In genomic region chr20:52971498-52972189, GRCh38 we compare ENCODE assay signal across 8 cellular contexts. TPM values are rescaled to one million over a fixed set of nuclear protein-coding genes. Genes with fewer than 3 reads are reported as not detected.
DNase-seq lines count a peak whose midpoint lies in the region; ATAC-seq and TF ChIP-seq lines count a peak whose summit lies in the region.

No MANE protein-coding gene starts in this region.

- H3K9me3 Mint-ChIP-seq in Calu3 (ENCODE audit: low read depth, unreplicated experiment), result no peaks in the 10 kb centered on the region

- peaks cover 76% of the 10 kb centered on the region for H3K27me3 Mint-ChIP-seq in Calu3 (ENCODE audit: unreplicated experiment)

- peak overlapping the region; percentile 54; the same call in 1 of the 2 replicates for H3K27ac ChIP-seq in VCaP
- H3K27ac ChIP-seq in gastroesophageal sphincter, result peak overlapping the region in 3 of 4 donors; percentile 71 to 80 (median 75)
- H3K27ac ChIP-seq in prostate gland, result peak overlapping the region; percentile 69 to 74

- H3K4me3 Mint-ChIP-seq in Calu3 (ENCODE audit: low read depth, unreplicated experiment), result peak overlapping the region; percentile 79

- H3K27ac Mint-ChIP-seq in Calu3 (ENCODE audit: unreplicated experiment), result peak overlapping the region; percentile 20

- TF ChIP-seq CTCF in Calu3 (IDR thresholded peaks at IDR 0.05; ENCODE audit: unreplicated experiment), result no peak
- TF ChIP-seq CTCF in VCaP (conservative IDR thresholded peaks at IDR 0.05), result no peak
- no peak for TF ChIP-seq CTCF in gastroesophageal sphincter (IDR thresholded peaks at IDR 0.05)
- TF ChIP-seq CTCF in prostate gland (IDR thresholded peaks at IDR 0.05), result no peak
- TF ChIP-seq CTCF in GM10266 (IDR thresholded peaks at IDR 0.05; ENCODE audit: control insufficient read depth, insufficient read depth, low read depth, missing control alignments), result no peak

- peak overlapping the region; percentile 28 to 57 for H3K4me3 ChIP-seq in gastroesophageal sphincter
- peak overlapping the region; percentile 44 to 54 for H3K4me3 ChIP-seq in prostate gland

- TF ChIP-seq EP300 in gastroesophageal sphincter (IDR thresholded peaks at IDR 0.05), result no peak

- peaks cover 7% of the 10 kb centered on the region for H3K36me3 Mint-ChIP-seq in Calu3 (ENCODE audit: insufficient read depth, unreplicated experiment)

- DNase-seq in Calu3 (peak; percentile 4), prostate gland (ENCODE audit: low spot score) (no peak), HCEC 1CT (no peak), NCI-H1436 (lab: John Stamatoyannopoulos, UW) (no peak), GM10266 (ENCODE audit: extremely low spot score) (no peak), NCI-H526 (lab: John Stamatoyannopoulos, UW) (no peak)

- ATAC-seq in gastroesophageal sphincter, result peak; percentile 29

- H3K9me3 ChIP-seq in gastroesophageal sphincter (no peaks in the 10 kb centered on the region), prostate gland (no peaks in the 10 kb centered on the region)

- 11 to 26% methylated on average over 3 to 6 of the region's 16 CpGs for WGBS in gastroesophageal sphincter (ENCODE audit: low coverage in 1 of 2), 2 donors
- 7% methylated on average over 16 of the region's 16 CpGs for WGBS in prostate gland

- H3K4me1 ChIP-seq in gastroesophageal sphincter (peaks cover 0 to 12% (median 0%) of the 10 kb centered on the region in 3 donors), prostate gland (replicated peaks) (no peaks in the 10 kb centered on the region)

- intact Hi-C loops in Calu3 (cut with micrococcal nuclease; ENCODE audit: unreplicated experiment), result no loop called here
- intact Hi-C loops in prostate gland (cut with DNase I), result no loop called here

- BruUV-seq in Calu3 (replicated peaks; lab: Mats Ljungman, UMichigan), result no TSS peak

- peaks cover 21% of the 10 kb centered on the region for H3K4me1 Mint-ChIP-seq in Calu3 (ENCODE audit: low read depth, unreplicated experiment)

- no peaks in the 10 kb centered on the region for H3K36me3 ChIP-seq in gastroesophageal sphincter
- no peaks in the 10 kb centered on the region for H3K36me3 ChIP-seq in prostate gland

- TF ChIP-seq POLR2A in gastroesophageal sphincter (IDR thresholded peaks at IDR 0.05) (no peak), prostate gland (IDR thresholded peaks at IDR 0.05) (no peak)

- CTCF ChIA-PET in Calu3 (lab: Charles Lee), result no interaction called here

- H3K27me3 ChIP-seq in gastroesophageal sphincter, result peaks cover 42% of the 10 kb centered on the region
- no peaks in the 10 kb centered on the region for H3K27me3 ChIP-seq in prostate gland (replicated peaks; ENCODE audit: insufficient read depth)

RNA-seq across cellular contexts. Expression of gene TSHZ2, which starts 0.5 kb away (rescaled TPM):
- total RNA-seq in Calu3 (2022) (not detected in 2 replicates), gastroesophageal sphincter (10 to 100 TPM in 3 of 4 donors, 1 to 10 TPM in 1; 9.9 to 21.3 (median 12.2) TPM), prostate gland (10 to 100 TPM in 1 of 2 donors, 1 to 10 TPM in 1; 9.8 to 35.1 TPM)

Comparison
In these comparisons a context has a peak if more than half of its experiments do, and no peak if none do; other contexts are left out.
1. RNA of gene TSHZ2, which starts 0.5 kb away (total RNA-seq): 9.8 to 35.1 TPM in prostate gland and 9.9 to 21.3 TPM in gastroesophageal sphincter; not detected in Calu3; every median in the first group is over 10 times any median in the second.
2. Peak in every context shown above with its lines, with median percentiles within 50 percentile points of each other: H3K27ac ChIP-seq.